8 cellular contexts compared by ENCODE assay signal in the genomic region with DNA sequence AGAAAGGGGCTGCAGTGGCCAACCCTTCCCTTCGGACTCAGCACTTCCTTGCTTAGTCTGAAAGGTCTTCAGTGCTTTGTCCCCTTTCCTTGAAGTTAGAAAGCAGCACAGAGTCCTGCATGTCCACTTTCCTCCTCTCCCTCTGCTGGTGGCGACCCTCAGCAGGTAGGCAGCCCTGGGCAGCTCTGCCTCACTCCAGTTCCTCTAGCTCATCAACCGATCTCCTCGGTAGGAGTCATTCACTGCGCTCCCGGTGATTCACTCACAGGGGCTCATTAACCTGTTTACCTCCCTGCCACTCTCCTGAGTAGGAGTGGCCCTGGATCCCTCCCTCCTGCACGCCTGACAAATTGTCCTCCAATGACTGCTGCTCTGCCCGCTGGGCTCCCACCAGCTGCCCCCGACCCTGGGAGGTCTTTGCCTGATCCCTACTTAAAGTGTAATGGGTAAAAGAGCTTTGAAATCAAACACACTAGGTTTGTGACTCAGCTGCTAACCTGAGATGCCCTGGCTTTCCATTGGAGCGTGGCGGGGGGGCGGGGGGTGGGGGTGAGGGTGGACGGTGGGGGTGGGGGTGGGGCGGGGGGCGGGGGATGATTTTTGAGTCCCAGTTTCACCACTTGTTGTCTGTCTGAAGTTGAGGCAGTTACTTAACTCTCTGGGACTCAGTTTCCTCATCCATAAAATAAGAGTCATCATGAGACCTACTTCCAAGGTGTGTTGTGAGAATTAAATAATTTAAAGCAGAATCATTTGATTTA. TPM values are rescaled to one million over a fixed set of nuclear protein-coding genes. Genes with fewer than 3 reads are reported as not detected.
A peak's percentile ranks its signal among the peaks of the same experiment; 100 is the strongest.
DNase-seq lines count a peak whose midpoint lies in the region; FAIRE-seq and TF ChIP-seq lines count a peak whose summit lies in the region.

No MANE protein-coding gene starts in this region.

- H3K27ac Mint-ChIP-seq in activated T-helper 1 cell treated with anti-CD3 and anti-CD28 coated beads, Interleukin-12 subunit alpha, Interleukin-12 subunit beta, Interleukin-2, Interleukin-4 antibody, amounts not matched to agents 30 ng/mL and 10 ng/mL and 1 ng/mL, durations not matched to agents 14 hours and 24 hours and 36 hours = peak overlapping the region; percentile 61

- CTCF ChIA-PET in OCI-LY7 (lab: Charles Lee; ENCODE audit: unreplicated experiment) = interaction anchor here (0.7 kb wide), 1 partner anchor 39 kb away, joined by 3 read pairs; no protein-coding TSS in a partner anchor

- peak overlapping the region; percentile 66 to 93 for H3K9ac ChIP-seq in kidney (ENCODE audit: low read length in 2 of 2)

- BruUV-seq in OCI-LY7 (replicated peaks; lab: Mats Ljungman, UMichigan) = no TSS peak

- peaks cover 23 to 33% of the 10 kb centered on the region in 2 donors for H3K4me1 ChIP-seq in kidney (ENCODE audit: control insufficient read depth in 1 of 2, insufficient read depth in 1 of 2, low read depth in 1 of 2, low read length in 2 of 2)
- peaks cover 20% of the 10 kb centered on the region for H3K4me1 ChIP-seq in OCI-LY7 (ENCODE audit: insufficient read depth, low read length, poor library complexity, severe bottlenecking)
- peaks cover 5% of the 10 kb centered on the region for H3K4me1 ChIP-seq in left ventricle myocardium inferior

- FAIRE-seq in kidney (lab: Jason Lieb, UNC) = no peak

- H3K4me3 Mint-ChIP-seq in activated T-helper 1 cell treated with anti-CD3 and anti-CD28 coated beads, Interleukin-12 subunit alpha, Interleukin-12 subunit beta, Interleukin-2, Interleukin-4 antibody, amounts not matched to agents 30 ng/mL and 10 ng/mL and 1 ng/mL, durations not matched to agents 14 hours and 24 hours and 36 hours = no peak overlapping the region

- H3K27me3 ChIP-seq in left ventricle myocardium inferior (ENCODE audit: low read depth) = no peaks in the 10 kb centered on the region

- H2AFZ ChIP-seq in OCI-LY7 (ENCODE audit: low read length) = no peak overlapping the region

- peak; percentile 29 for TF ChIP-seq CTCF in kidney (IDR thresholded peaks at IDR 0.05; ENCODE audit: borderline replicate concordance, extremely low read depth, insufficient read depth)
- TF ChIP-seq CTCF in OCI-LY7 (conservative IDR thresholded peaks at IDR 0.05; ENCODE audit: low read length) = no peak
- no peak for TF ChIP-seq CTCF in left ventricle myocardium inferior (IDR thresholded peaks at IDR 0.05; ENCODE audit: borderline replicate concordance)
- TF ChIP-seq CTCF in coronary artery (IDR thresholded peaks at IDR 0.05) = no peak

- peak overlapping the region; percentile 94 to 97 for H3K27ac ChIP-seq in kidney (ENCODE audit: low read depth in 2 of 2, low read length in 2 of 2)
- no peak overlapping the region for H3K27ac ChIP-seq in substantia nigra (ENCODE audit: low read depth, low read length, poor library complexity, severe bottlenecking)
- H3K27ac ChIP-seq in OCI-LY7 (ENCODE audit: low read depth, low read length, poor library complexity, severe bottlenecking) = no peak overlapping the region
- H3K27ac ChIP-seq in left ventricle myocardium inferior (replicated peaks) = no peak overlapping the region
- H3K27ac ChIP-seq in coronary artery = peak overlapping the region in 1 of 2 donors; percentile 85

- H3K9me2 ChIP-seq in OCI-LY7 (ENCODE audit: insufficient read depth, low read length) = no peaks in the 10 kb centered on the region

- H3K4me3 ChIP-seq in kidney (ENCODE audit: low read length in 2 of 2) (peak overlapping the region; percentile 72 to 81), OCI-LY7 (ENCODE audit: low read depth, low read length, poor library complexity, severe bottlenecking) (no peak overlapping the region), left ventricle myocardium inferior (no peak overlapping the region), coronary artery (no peak overlapping the region)

- peaks cover 23% of the 10 kb centered on the region for H3K4me1 Mint-ChIP-seq in activated T-helper 1 cell treated with anti-CD3 and anti-CD28 coated beads, Interleukin-12 subunit alpha, Interleukin-12 subunit beta, Interleukin-2, Interleukin-4 antibody, amounts not matched to agents 30 ng/mL and 10 ng/mL and 1 ng/mL, durations not matched to agents 14 hours and 24 hours and 36 hours (ENCODE audit: low read depth)

- H3K9me3 ChIP-seq in kidney (ENCODE audit: control insufficient read depth in 1 of 2, low read length in 2 of 2) (no peaks in the 10 kb centered on the region), OCI-LY7 (ENCODE audit: low read length) (no peaks in the 10 kb centered on the region), left ventricle myocardium inferior (replicated peaks) (no peaks in the 10 kb centered on the region)

- POLR2A ChIA-PET in OCI-LY7 (lab: Charles Lee) = no interaction called here

- no peaks in the 10 kb centered on the region for H3K9me3 Mint-ChIP-seq in activated T-helper 1 cell treated with anti-CD3 and anti-CD28 coated beads, Interleukin-12 subunit alpha, Interleukin-12 subunit beta, Interleukin-2, Interleukin-4 antibody, amounts not matched to agents 30 ng/mL and 10 ng/mL and 1 ng/mL, durations not matched to agents 14 hours and 24 hours and 36 hours

- no peak overlapping the region for H3K4me2 ChIP-seq in OCI-LY7 (ENCODE audit: low read length)

- DNase-seq in COLO668 (lab: John Stamatoyannopoulos, UW; ENCODE audit: unreplicated experiment) (peak; percentile 83), NCI-H1417 treated with DMSO at 0.1 percent for 48 hours (lab: John Stamatoyannopoulos, UW) (peak; percentile 99), kidney (peak; percentile 89), substantia nigra (lab: John Stamatoyannopoulos, UW) (no peak), OCI-LY7 (ENCODE audit: low spot score) (no peak), left ventricle myocardium inferior (no peak), coronary artery (ENCODE audit: low spot score) (no peak)
- no peak for DNase-seq in activated T-helper 1 cell treated with anti-CD3 and anti-CD28 coated beads, Interleukin-12 subunit alpha, Interleukin-12 subunit beta, Interleukin-2, Interleukin-4 antibody, amounts not matched to agents 30 ng/mL and 10 ng/mL and 1 ng/mL, durations not matched to agents 14 hours and 24 hours and 36 hours (ENCODE audit: low spot score)

- H4K20me1 ChIP-seq in OCI-LY7 (ENCODE audit: insufficient read depth, low read length) = no peaks in the 10 kb centered on the region

- H3K36me3 ChIP-seq in kidney (ENCODE audit: control insufficient read depth in 1 of 2, insufficient read depth in 2 of 2, low read length in 2 of 2) (no peaks in the 10 kb centered on the region), OCI-LY7 (ENCODE audit: insufficient read depth, low read length) (no peaks in the 10 kb centered on the region), left ventricle myocardium inferior (no peaks in the 10 kb centered on the region)

- no peaks in the 10 kb centered on the region for H3K27me3 Mint-ChIP-seq in activated T-helper 1 cell treated with anti-CD3 and anti-CD28 coated beads, Interleukin-12 subunit alpha, Interleukin-12 subunit beta, Interleukin-2, Interleukin-4 antibody, amounts not matched to agents 30 ng/mL and 10 ng/mL and 1 ng/mL, durations not matched to agents 14 hours and 24 hours and 36 hours (ENCODE audit: insufficient read depth)

- no peaks in the 10 kb centered on the region for H3K36me3 Mint-ChIP-seq in activated T-helper 1 cell treated with anti-CD3 and anti-CD28 coated beads, Interleukin-12 subunit alpha, Interleukin-12 subunit beta, Interleukin-2, Interleukin-4 antibody, amounts not matched to agents 30 ng/mL and 10 ng/mL and 1 ng/mL, durations not matched to agents 14 hours and 24 hours and 36 hours (ENCODE audit: low read depth)

- no peaks in the 10 kb centered on the region for H3K79me2 ChIP-seq in OCI-LY7 (ENCODE audit: insufficient read depth, low read depth, low read length)

- intact Hi-C loops in activated T-helper 1 cell treated with anti-CD3 and anti-CD28 coated beads, Interleukin-12 subunit alpha, Interleukin-12 subunit beta, Interleukin-2, Interleukin-4 antibody, amounts not matched to agents 30 ng/mL and 10 ng/mL and 1 ng/mL, durations not matched to agents 14 hours and 24 hours and 36 hours (cut with micrococcal nuclease) = no loop called here
- intact Hi-C loops in kidney (cut with DNase I) (no loop called here), OCI-LY7 (cut with micrococcal nuclease; ENCODE audit: unreplicated experiment) (no loop called here), left ventricle myocardium inferior (cut with micrococcal nuclease) (no loop called here)

RNA-seq across cellular contexts. Expression of a gene that starts 4.2 kb away (rescaled TPM):
- 0.05 and 0.32 TPM in 2 replicates for total RNA-seq in activated T-helper 1 cell treated with anti-CD3 and anti-CD28 coated beads, Interleukin-12 subunit alpha, Interleukin-12 subunit beta, Interleukin-2, Interleukin-4 antibody, amounts not matched to agents 30 ng/mL and 10 ng/mL and 1 ng/mL, durations not matched to agents 14 hours and 24 hours and 36 hours
- 452 TPM for total RNA-seq in kidney
- polyA plus RNA-seq in kidney (ENCODE audit: insufficient read depth, low read depth, low replicate concordance) = 225 TPM
- 0.35 and 0.51 TPM in 2 replicates for total RNA-seq in OCI-LY7 (2014; rRNA removed; shearing (Covaris generic))
- 1.0 and 1.3 TPM in 2 replicates for total RNA-seq in OCI-LY7 (2022)
- total RNA-seq in left ventricle myocardium inferior = 0.22 TPM

RNA-seq across cellular contexts. Expression of a gene that starts 12.8 kb away (rescaled TPM):
- 0.64 and 1.3 TPM in 2 replicates for total RNA-seq in activated T-helper 1 cell treated with anti-CD3 and anti-CD28 coated beads, Interleukin-12 subunit alpha, Interleukin-12 subunit beta, Interleukin-2, Interleukin-4 antibody, amounts not matched to agents 30 ng/mL and 10 ng/mL and 1 ng/mL, durations not matched to agents 14 hours and 24 hours and 36 hours
- total RNA-seq in kidney = 114 TPM
- 77.8 TPM for polyA plus RNA-seq in kidney (ENCODE audit: insufficient read depth, low read depth, low replicate concordance)
- total RNA-seq in OCI-LY7 (2014; rRNA removed; shearing (Covaris generic)) = not detected in 2 replicates
- not detected in 2 replicates for total RNA-seq in OCI-LY7 (2022)
- total RNA-seq in left ventricle myocardium inferior = 23.5 TPM

RNA-seq across cellular contexts. Expression of a gene that starts 29.3 kb away (rescaled TPM):
- 51.4 and 55.9 TPM in 2 replicates for total RNA-seq in activated T-helper 1 cell treated with anti-CD3 and anti-CD28 coated beads, Interleukin-12 subunit alpha, Interleukin-12 subunit beta, Interleukin-2, Interleukin-4 antibody, amounts not matched to agents 30 ng/mL and 10 ng/mL and 1 ng/mL, durations not matched to agents 14 hours and 24 hours and 36 hours
- total RNA-seq in kidney = 186 TPM
- polyA plus RNA-seq in kidney (ENCODE audit: insufficient read depth, low read depth, low replicate concordance) = 99.6 TPM
- 23.4 and 37.3 TPM in 2 replicates for total RNA-seq in OCI-LY7 (2014; rRNA removed; shearing (Covaris generic))
- total RNA-seq in OCI-LY7 (2022) = 50.9 and 55.7 TPM in 2 replicates
- 45.6 TPM for total RNA-seq in left ventricle myocardium inferior

Comparison
In these comparisons a context has a peak if more than half of its experiments do, and no peak if none do; other contexts are left out.
1. DNase-seq: peak in COLO668 (single experiment), NCI-H1417 treated with DMSO at 0.1 percent for 48 hours (single experiment) and kidney (single experiment); none in activated T-helper 1 cell treated with anti-CD3 and anti-CD28 coated beads, Interleukin-12 subunit alpha, Interleukin-12 subunit beta, Interleukin-2, Interleukin-4 antibody, amounts not matched to agents 30 ng/mL and 10 ng/mL and 1 ng/mL, durations not matched to agents 14 hours and 24 hours and 36 hours (single experiment), substantia nigra (0 of 49), OCI-LY7 (single experiment), left ventricle myocardium inferior (single experiment) and coronary artery (single experiment).
2. H3K27ac ChIP-seq: peak in kidney (2 of 2); none in substantia nigra (single experiment), OCI-LY7 (single experiment) and left ventricle myocardium inferior (single experiment).
3. H3K4me3 ChIP-seq: peak in kidney (2 of 2); none in OCI-LY7 (single experiment), left ventricle myocardium inferior (single experiment) and coronary artery (single experiment).
4. RNA of a gene that starts 4.2 kb away (total RNA-seq): 452 TPM in kidney (single experiment); 0.35 to 1.3 TPM in OCI-LY7, 0.22 TPM in left ventricle myocardium inferior (single experiment) and 0.05 to 0.32 TPM in activated T-helper 1 cell treated with anti-CD3 and anti-CD28 coated beads, Interleukin-12 subunit alpha, Interleukin-12 subunit beta, Interleukin-2, Interleukin-4 antibody, amounts not matched to agents 30 ng/mL and 10 ng/mL and 1 ng/mL, durations not matched to agents 14 hours and 24 hours and 36 hours; every median in the first group is over 100 times any median in the second.
5. RNA of a gene that starts 12.8 kb away (total RNA-seq): 114 TPM in kidney (single experiment) and 23.5 TPM in left ventricle myocardium inferior (single experiment); 0.64 to 1.3 TPM in activated T-helper 1 cell treated with anti-CD3 and anti-CD28 coated beads, Interleukin-12 subunit alpha, Interleukin-12 subunit beta, Interleukin-2, Interleukin-4 antibody, amounts not matched to agents 30 ng/mL and 10 ng/mL and 1 ng/mL, durations not matched to agents 14 hours and 24 hours and 36 hours and not detected in OCI-LY7; every median in the first group is over 10 times any median in the second.